8 cellular contexts compared by ENCODE assay signal in genomic region chr14:22986508-22987054, GRCh38. TPM values are rescaled to one million over a fixed set of nuclear protein-coding genes. Genes with fewer than 3 reads are reported as not detected.
DNase-seq lines count a peak whose midpoint lies in the region; ATAC-seq and TF ChIP-seq lines count a peak whose summit lies in the region.

No MANE protein-coding gene starts in this region.

- peaks cover 18% of the 10 kb centered on the region for H3K4me1 Mint-ChIP-seq in endodermal cell

- H3K4me3 ChIP-seq in NT2/D1 (ENCODE audit: insufficient read length, low read depth) (no peak overlapping the region), endodermal cell (ENCODE audit: low read length) (no peak overlapping the region)

- peaks cover 3% of the 10 kb centered on the region for H3K36me3 Mint-ChIP-seq in endodermal cell (ENCODE audit: low read depth)

- no peak overlapping the region for H3K4me3 Mint-ChIP-seq in endodermal cell

- peaks cover 7% of the 10 kb centered on the region for H3K36me3 ChIP-seq in NT2/D1 (ENCODE audit: insufficient read depth, insufficient read length, low read length)
- H3K36me3 ChIP-seq in endodermal cell (ENCODE audit: control insufficient read depth, insufficient read depth, low read length), result no peaks in the 10 kb centered on the region

- H3K9me3 ChIP-seq in NT2/D1 (ENCODE audit: insufficient read depth, low read length), result no peaks in the 10 kb centered on the region
- H3K9me3 ChIP-seq in endodermal cell (ENCODE audit: control insufficient read depth, low read length), result no peaks in the 10 kb centered on the region

- WGBS in endodermal cell (ENCODE audit: insufficient coverage in 1 of 2, insufficient read length in 1 of 2), 2 experiments, result 0 to 29% methylated on average over 2 to 3 of the region's 5 CpGs

- H3K9ac ChIP-seq in NT2/D1 (ENCODE audit: insufficient read length, low read depth) (no peak overlapping the region), endodermal cell (ENCODE audit: extremely low read depth, low read length, poor library complexity, severe bottlenecking) (no peak overlapping the region)

- peak; percentile 91 for TF ChIP-seq RAD21 in Ishikawa (IDR thresholded peaks at IDR 0.05; ENCODE audit: low read depth)

- peak; percentile 96 for TF ChIP-seq CTCF in endodermal cell (conservative IDR thresholded peaks at IDR 0.05)

- H3K27ac ChIP-seq in endodermal cell (ENCODE audit: low read depth, low read length), result no peak overlapping the region

- H3K9me3 Mint-ChIP-seq in endodermal cell, result no peaks in the 10 kb centered on the region

- no peaks in the 10 kb centered on the region for H3K27me3 Mint-ChIP-seq in endodermal cell (ENCODE audit: insufficient read depth)

- DNase-seq in EH (ENCODE audit: low read depth) (peak; percentile 82), NT2/D1 (ENCODE audit: low read depth, low spot score) (peak; percentile 80), endodermal cell (peak; percentile 96), midbrain (lab: John Stamatoyannopoulos, UW) (peak; percentile 92)
- peak; percentile 75 to 78 for DNase-seq in activated CD8-positive, alpha-beta memory T cell treated with anti-CD3 and anti-CD28 coated beads for 4 hours (ENCODE audit: low read depth in 2 of 2)
- peak; percentile 66 to 93 for DNase-seq in stimulated activated CD8-positive, alpha-beta memory T cell treated with anti-CD3 and anti-CD28 coated beads, Interleukin-4, amount 100 ng/mL, for 4 hours (ENCODE audit: low read depth in 2 of 2, low spot score in 1 of 2)

- H3K27me3 ChIP-seq in NT2/D1 (ENCODE audit: insufficient read depth, insufficient read length), result no peaks in the 10 kb centered on the region
- H3K27me3 ChIP-seq in endodermal cell (ENCODE audit: control insufficient read depth, insufficient read depth, low read length, poor library complexity, severe bottlenecking), result no peaks in the 10 kb centered on the region

- H3K4me1 ChIP-seq in NT2/D1 (ENCODE audit: insufficient read depth, insufficient read length), result peaks cover 3% of the 10 kb centered on the region
- peaks cover 7% of the 10 kb centered on the region for H3K4me1 ChIP-seq in endodermal cell (ENCODE audit: control insufficient read depth, insufficient read depth, low read length)

- H3K27ac Mint-ChIP-seq in endodermal cell, result no peak overlapping the region

- no peak for ATAC-seq in GM19467 (IDR thresholded peaks at IDR 0.05; ENCODE audit: unreplicated experiment)

- TF ChIP-seq EP300 in Ishikawa (IDR thresholded peaks at IDR 0.05; ENCODE audit: borderline replicate concordance), result no peak

TF ChIP-seq in Ishikawa, 13 proteins besides CTCF, POLR2A, EP300 and RAD21:
- TF ChIP-seq USF1 (IDR thresholded peaks at IDR 0.05), result no peak
- TF ChIP-seq CREB1 (IDR thresholded peaks at IDR 0.05; ENCODE audit: low read depth), result no peak
- no peak for TF ChIP-seq TEAD4 (IDR thresholded peaks at IDR 0.05)
- no peak for TF ChIP-seq REST (IDR thresholded peaks at IDR 0.05; ENCODE audit: low read depth)
- no peak for TF ChIP-seq TAF1 (IDR thresholded peaks at IDR 0.05; ENCODE audit: low read depth)
- TF ChIP-seq MAX (IDR thresholded peaks at IDR 0.05), result no peak
- TF ChIP-seq EGR1 (IDR thresholded peaks at IDR 0.05), result no peak

RNA-seq across cellular contexts. Expression of gene AJUBA, which starts 4.2 kb away (rescaled TPM):
- total RNA-seq in endodermal cell, result 10 to 100 TPM; 34.2 to 51.4 TPM
- polyA plus RNA-seq in endodermal cell (2013, experiment 1 of 2), result 46.6 TPM
- 47.8 TPM for polyA plus RNA-seq in endodermal cell (2013, experiment 2 of 2)

RNA-seq across cellular contexts. Expression of gene C14orf93, which starts 23.4 kb away (rescaled TPM):
- 1 to 10 TPM; 7.0 to 9.4 TPM for total RNA-seq in endodermal cell
- polyA plus RNA-seq in endodermal cell (2013, experiment 1 of 2), result 9.6 TPM
- 11.2 TPM for polyA plus RNA-seq in endodermal cell (2013, experiment 2 of 2)

RNA-seq across cellular contexts. Expression of gene HAUS4, which starts 29.7 kb away (rescaled TPM):
- total RNA-seq in endodermal cell, result 10 to 100 TPM; 43.2 to 57.1 TPM
- 64.7 TPM for polyA plus RNA-seq in endodermal cell (2013, experiment 1 of 2)
- 66.1 TPM for polyA plus RNA-seq in endodermal cell (2013, experiment 2 of 2)

RNA-seq across cellular contexts. Expression of gene PSMB5, which starts 48.1 kb away (rescaled TPM):
- total RNA-seq in endodermal cell, result 100 to 1,000 TPM; 227 to 257 TPM
- polyA plus RNA-seq in endodermal cell (2013, experiment 1 of 2), result 176 TPM
- 169 TPM for polyA plus RNA-seq in endodermal cell (2013, experiment 2 of 2)

RNA-seq across cellular contexts. Expression of gene PSMB11, which starts 55.4 kb away (rescaled TPM):
- total RNA-seq in endodermal cell, result not detected
- polyA plus RNA-seq in endodermal cell (2013, experiment 1 of 2), result not detected
- not detected for polyA plus RNA-seq in endodermal cell (2013, experiment 2 of 2)
